ENCODE assay signal across 1 cellular context in genomic region chr17:75071478-75072271, GRCh38. TPM values are rescaled to one million over a fixed set of nuclear protein-coding genes. Genes with fewer than 3 reads are reported as not detected.
"Had no signal": no experiment of that assay in that cellular context is flagged by ENCODE, and none has a peak within 500 bp of the region (broad histone marks: within the 10 kb centered on the region; RNA-seq: fewer than 3 reads in every experiment).

No MANE protein-coding gene starts in this region.

RNA-seq across cellular contexts. Expression of gene SLC16A5, which starts 16.1 kb away (rescaled TPM):
- total RNA-seq: OCI-LY7 had no signal
